Comparison of ENCODE assay signal across 9 cellular contexts in genomic region chr1:214224605-214225354, GRCh38. TPM values are rescaled to one million over a fixed set of nuclear protein-coding genes. Genes with fewer than 3 reads are reported as not detected.
A peak's percentile ranks its signal among the peaks of the same experiment; 100 is the strongest.
DNase-seq lines count a peak whose midpoint lies in the region; TF ChIP-seq lines count a peak whose summit lies in the region.
"Had no signal": no experiment of that assay in that cellular context is flagged by ENCODE, and none has a peak within 500 bp of the region (broad histone marks: within the 10 kb centered on the region; RNA-seq: fewer than 3 reads in every experiment).

No MANE protein-coding gene starts in this region.

- H3K27me3 Mint-ChIP-seq in neural crest cell (ENCODE audit: low read depth), result peaks cover 5% of the 10 kb centered on the region

- peaks cover 21% of the 10 kb centered on the region for H3K4me1 Mint-ChIP-seq in neural crest cell
- H3K4me1 Mint-ChIP-seq: activated CD8-positive, alpha-beta memory T cell treated with anti-CD3 and anti-CD28 coated beads, Interleukin-2, amount 10 ng/mL, durations not matched to agents 7 days and 5 days had no signal

- peaks cover 5% of the 10 kb centered on the region for H3K4me1 ChIP-seq in adipocyte (ENCODE audit: control insufficient read depth, insufficient read depth, low read length)
- no peaks in the 10 kb centered on the region for H3K4me1 ChIP-seq in cardiac muscle cell (ENCODE audit: low read depth)

- in situ Hi-C loops in GM13977 (cut with MboI; ENCODE audit: low pct_unique_long_range_greater_than_20kb, low sequenced_read_pairs, unreplicated experiment), result no loop called here

- H3K4me3 ChIP-seq in adipocyte (ENCODE audit: low read length) (peak overlapping the region; percentile 76), cardiac muscle cell (no peak overlapping the region)

- DNase-seq in Ammon's horn (ENCODE audit: low spot score) (peak; percentile 24), adipocyte (ENCODE audit: low read depth) (peak; percentile 56), cardiac muscle cell (ENCODE audit: low read depth in 1 of 2, low spot score in 1 of 2) (peak; percentile 14 to 64), neural crest cell (ENCODE audit: low read depth, low spot score) (no peak), SHP77 (lab: John Stamatoyannopoulos, UW) (no peak), LoVo (ENCODE audit: low spot score) (no peak), GM13977 (ENCODE audit: low spot score) (no peak)
- no peak for DNase-seq in activated CD4-positive, alpha-beta T cell treated with anti-CD3 and anti-CD28 coated beads, Interleukin-2, amount 50 U/mL, for 1 hour
- DNase-seq: activated CD8-positive, alpha-beta memory T cell treated with anti-CD3 and anti-CD28 coated beads, Interleukin-2, amount 10 ng/mL, durations not matched to agents 7 days and 5 days had no signal

- no peaks in the 10 kb centered on the region for H3K36me3 Mint-ChIP-seq in neural crest cell (ENCODE audit: low read depth)
- H3K36me3 Mint-ChIP-seq: activated CD8-positive, alpha-beta memory T cell treated with anti-CD3 and anti-CD28 coated beads, Interleukin-2, amount 10 ng/mL, durations not matched to agents 7 days and 5 days had no signal

- H3K9ac ChIP-seq in adipocyte (ENCODE audit: low read length), result peak overlapping the region; percentile 68

- H3K9me3 ChIP-seq in adipocyte (ENCODE audit: control insufficient read depth, low read length) (no peaks in the 10 kb centered on the region), cardiac muscle cell (ENCODE audit: low read depth) (no peaks in the 10 kb centered on the region)

- H3K36me3 ChIP-seq in adipocyte (ENCODE audit: control insufficient read depth, insufficient read depth, low read length, severe bottlenecking) (no peaks in the 10 kb centered on the region), cardiac muscle cell (no peaks in the 10 kb centered on the region)

- no peaks in the 10 kb centered on the region for H3K27me3 ChIP-seq in adipocyte (replicated peaks; ENCODE audit: control insufficient read depth, insufficient read depth, low read length)
- peaks cover 38% of the 10 kb centered on the region for H3K27me3 ChIP-seq in cardiac muscle cell

- H3K9me3 Mint-ChIP-seq in neural crest cell, result no peaks in the 10 kb centered on the region

- H3K27ac Mint-ChIP-seq in neural crest cell (ENCODE audit: unreplicated experiment), result peak overlapping the region; percentile 81
- H3K27ac Mint-ChIP-seq: activated CD8-positive, alpha-beta memory T cell treated with anti-CD3 and anti-CD28 coated beads, Interleukin-2, amount 10 ng/mL, durations not matched to agents 7 days and 5 days had no signal

- TF ChIP-seq CTCF in cardiac muscle cell (IDR thresholded peaks at IDR 0.05; ENCODE audit: low read depth, low read length) (no peak), neural crest cell (conservative IDR thresholded peaks at IDR 0.05) (no peak), GM13977 (IDR thresholded peaks at IDR 0.05; ENCODE audit: extremely low read depth, insufficient read depth, missing control alignments) (no peak)

- no peak overlapping the region for H3K27ac ChIP-seq in cardiac muscle cell

- peak overlapping the region; percentile 52 for H3K4me3 Mint-ChIP-seq in neural crest cell
- H3K4me3 Mint-ChIP-seq: activated CD8-positive, alpha-beta memory T cell treated with anti-CD3 and anti-CD28 coated beads, Interleukin-2, amount 10 ng/mL, durations not matched to agents 7 days and 5 days had no signal

RNA-seq across cellular contexts. Expression of gene SMYD2, which starts 56.2 kb away (rescaled TPM):
- total RNA-seq in cardiac muscle cell (41.8 and 66.8 TPM in 2 replicates), neural crest cell (59.3 and 62.9 TPM in 2 replicates)
- 46.6 and 65.7 TPM in 2 replicates for polyA plus RNA-seq in cardiac muscle cell

Comparison
In these comparisons a context has a peak if more than half of its experiments do, and no peak if none do; other contexts are left out.
1. DNase-seq: peak in Ammon's horn (single experiment), adipocyte (single experiment) and cardiac muscle cell (2 of 2); none in neural crest cell (single experiment), activated CD4-positive, alpha-beta T cell treated with anti-CD3 and anti-CD28 coated beads, Interleukin-2, amount 50 U/mL, for 1 hour (single experiment), SHP77 (0 of 2), LoVo (single experiment) and GM13977 (single experiment).